ENCODE assay signal across 20 cellular contexts in the genomic region with DNA sequence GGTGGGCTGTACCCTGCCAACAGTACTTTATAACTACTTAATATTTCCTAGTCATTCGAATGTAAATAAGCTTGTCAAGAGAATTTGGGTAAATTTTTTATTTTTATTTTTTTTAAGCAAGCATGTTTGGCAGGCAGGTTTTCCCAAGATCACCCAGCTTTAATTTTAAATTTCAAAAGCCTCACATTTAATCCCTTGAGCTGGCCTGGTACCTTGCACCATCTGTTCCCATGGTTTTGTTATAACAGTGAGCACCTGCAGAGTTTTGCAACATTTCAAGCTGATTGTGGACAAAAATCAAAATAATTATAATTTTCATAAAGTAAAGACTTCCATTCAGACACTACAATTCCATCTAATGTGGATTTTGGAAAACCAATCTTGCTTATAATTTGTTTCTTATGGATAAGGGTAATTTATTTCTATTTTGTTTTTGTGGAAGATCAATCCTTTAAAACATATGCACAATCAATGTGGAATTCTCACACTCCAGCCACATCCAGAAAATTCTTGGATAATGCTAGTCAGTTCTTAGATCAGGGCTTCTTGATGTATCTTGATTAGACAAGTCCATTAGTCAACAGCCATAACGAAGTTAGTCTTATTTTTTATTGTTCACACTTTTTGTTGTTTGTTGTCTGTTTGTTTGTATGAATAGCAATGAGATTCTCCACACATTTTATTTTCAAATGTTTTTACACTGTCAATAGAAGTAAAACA.
DNase-seq lines count a peak whose midpoint lies in the region; ATAC-seq, FAIRE-seq and TF ChIP-seq lines count a peak whose summit lies in the region.
"Had no signal": no experiment of that assay in that cellular context is flagged by ENCODE, and none has a peak within 500 bp of the region (broad histone marks: within the 10 kb centered on the region; RNA-seq: fewer than 3 reads in every experiment).

No MANE protein-coding gene starts in this region.

- no peak overlapping the region for H3K27ac Mint-ChIP-seq in activated T-helper 2 cell treated with anti-CD3 and anti-CD28 coated beads, Interferon-gamma antibody, Interleukin-2, Interleukin-4, amounts not matched to agents 10 μg/mL and 5 μg/mL and 100 μg/mL, durations not matched to agents 14 hours and 24 hours and 36 hours
- H3K27ac Mint-ChIP-seq: B cell; CD8-positive, alpha-beta T cell; IgD-negative memory B cell had no signal

- in situ Hi-C loops in GM13976 (cut with MboI; ENCODE audit: low sequenced_read_pairs, unreplicated experiment), result no loop called here

- intact Hi-C loops in activated T-helper 2 cell treated with anti-CD3 and anti-CD28 coated beads, Interferon-gamma antibody, Interleukin-2, Interleukin-4, amounts not matched to agents 10 μg/mL and 5 μg/mL and 100 μg/mL, durations not matched to agents 14 hours and 24 hours and 36 hours (cut with micrococcal nuclease), result no loop called here

- DNase-seq in D721Med (ENCODE audit: insufficient read length, low spot score) (no peak), NCI-H2171 (lab: John Stamatoyannopoulos, UW) (peak; percentile 40), NCI-H82 (lab: John Stamatoyannopoulos, UW) (peak; percentile 63), cerebellar nuclear complex (lab: John Stamatoyannopoulos, UW) (peak; percentile 35 to 76), GM13976 (ENCODE audit: low spot score) (no peak)
- no peak for DNase-seq in activated T-helper 2 cell treated with anti-CD3 and anti-CD28 coated beads, Interferon-gamma antibody, Interleukin-2, Interleukin-4, amounts not matched to agents 10 μg/mL and 5 μg/mL and 100 μg/mL, durations not matched to agents 14 hours and 24 hours and 36 hours (ENCODE audit: low spot score)
- no peak for DNase-seq in activated effector memory CD4-positive, alpha-beta T cell treated with Interleukin-2 at 50 U/mL for 16 hours
- DNase-seq: Calu3; CD8-positive, alpha-beta T cell; DND-41; EL; KBM-7 had no signal

- TF ChIP-seq CTCF in D721Med (IDR thresholded peaks at IDR 0.05; ENCODE audit: insufficient read depth, missing control alignments) (no peak), GM13976 (IDR thresholded peaks at IDR 0.05; ENCODE audit: borderline replicate concordance, control extremely low read depth, extremely low read depth, insufficient read depth, missing control alignments) (no peak)

- no peaks in the 10 kb centered on the region for H3K36me3 Mint-ChIP-seq in activated T-helper 2 cell treated with anti-CD3 and anti-CD28 coated beads, Interferon-gamma antibody, Interleukin-2, Interleukin-4, amounts not matched to agents 10 μg/mL and 5 μg/mL and 100 μg/mL, durations not matched to agents 14 hours and 24 hours and 36 hours (ENCODE audit: low read depth)
- H3K36me3 Mint-ChIP-seq: CD8-positive, alpha-beta T cell; IgD-negative memory B cell had no signal

- no peaks in the 10 kb centered on the region for H3K4me1 Mint-ChIP-seq in activated T-helper 2 cell treated with anti-CD3 and anti-CD28 coated beads, Interferon-gamma antibody, Interleukin-2, Interleukin-4, amounts not matched to agents 10 μg/mL and 5 μg/mL and 100 μg/mL, durations not matched to agents 14 hours and 24 hours and 36 hours (ENCODE audit: low read depth)
- H3K4me1 Mint-ChIP-seq: B cell, IgD-negative memory B cell had no signal

- no peaks in the 10 kb centered on the region for H3K27me3 Mint-ChIP-seq in activated T-helper 2 cell treated with anti-CD3 and anti-CD28 coated beads, Interferon-gamma antibody, Interleukin-2, Interleukin-4, amounts not matched to agents 10 μg/mL and 5 μg/mL and 100 μg/mL, durations not matched to agents 14 hours and 24 hours and 36 hours (ENCODE audit: low read depth)
- H3K27me3 Mint-ChIP-seq: B cell, IgD-negative memory B cell had no signal

- no peaks in the 10 kb centered on the region for H3K9me3 Mint-ChIP-seq in activated T-helper 2 cell treated with anti-CD3 and anti-CD28 coated beads, Interferon-gamma antibody, Interleukin-2, Interleukin-4, amounts not matched to agents 10 μg/mL and 5 μg/mL and 100 μg/mL, durations not matched to agents 14 hours and 24 hours and 36 hours

- no peak for ATAC-seq in GM21390 (IDR thresholded peaks at IDR 0.05; ENCODE audit: unreplicated experiment)
- ATAC-seq: CD8-positive, alpha-beta T cell; HepG2 had no signal

- peak; percentile 89 for FAIRE-seq in D721Med (lab: Jason Lieb, UNC)
- FAIRE-seq: G401.6, GM12891, GM18507, H1, HepG2 had no signal

- H3K4me3 Mint-ChIP-seq in activated T-helper 2 cell treated with anti-CD3 and anti-CD28 coated beads, Interferon-gamma antibody, Interleukin-2, Interleukin-4, amounts not matched to agents 10 μg/mL and 5 μg/mL and 100 μg/mL, durations not matched to agents 14 hours and 24 hours and 36 hours (ENCODE audit: low read depth), result no peak overlapping the region
- H3K4me3 Mint-ChIP-seq: B cell; CD8-positive, alpha-beta T cell had no signal

Comparison
In these comparisons a context has a peak if more than half of its experiments do, and no peak if none do; other contexts are left out.
1. DNase-seq: peak in NCI-H2171 (single experiment), NCI-H82 (single experiment) and cerebellar nuclear complex (2 of 2); none in D721Med (single experiment), GM13976 (single experiment), activated T-helper 2 cell treated with anti-CD3 and anti-CD28 coated beads, Interferon-gamma antibody, Interleukin-2, Interleukin-4, amounts not matched to agents 10 μg/mL and 5 μg/mL and 100 μg/mL, durations not matched to agents 14 hours and 24 hours and 36 hours (single experiment) and activated effector memory CD4-positive, alpha-beta T cell treated with Interleukin-2 at 50 U/mL for 16 hours (single experiment).